In genomic region chr11:62671272-62671603, GRCh38 we compare ENCODE assay signal across 6 cellular contexts. TPM values are rescaled to one million over a fixed set of nuclear protein-coding genes. Genes with fewer than 3 reads are reported as not detected.
DNase-seq lines count a peak whose midpoint lies in the region; ATAC-seq and TF ChIP-seq lines count a peak whose summit lies in the region.

No MANE protein-coding gene starts in this region.

- H2AFZ ChIP-seq in parathyroid adenoma: peak overlapping the region; percentile 81

- no peaks in the 10 kb centered on the region for H3K27me3 ChIP-seq in CD4-positive, CD25-positive, alpha-beta regulatory T cell (ENCODE audit: control insufficient read depth, insufficient read depth, low read length)
- H3K27me3 ChIP-seq in HUES48 (ENCODE audit: control insufficient read depth, insufficient read depth, low read length) (no peaks in the 10 kb centered on the region), parathyroid adenoma (ENCODE audit: control insufficient read depth, insufficient read depth, low read length) (no peaks in the 10 kb centered on the region)

- H3K9me3 Mint-ChIP-seq in CD4-positive, CD25-positive, alpha-beta regulatory T cell: no peaks in the 10 kb centered on the region

- H3K79me2 ChIP-seq in parathyroid adenoma: no peaks in the 10 kb centered on the region

- peak overlapping the region; percentile 97 to 100 (median 99) for H3K4me3 Mint-ChIP-seq in CD4-positive, CD25-positive, alpha-beta regulatory T cell

- H3K9ac ChIP-seq in HUES48 (ENCODE audit: low read depth, low read length) (peak overlapping the region; percentile 83), parathyroid adenoma (no peak overlapping the region)

- no peaks in the 10 kb centered on the region for H3K27me3 Mint-ChIP-seq in CD4-positive, CD25-positive, alpha-beta regulatory T cell

- peaks cover 22% of the 10 kb centered on the region for H3K36me3 ChIP-seq in CD4-positive, CD25-positive, alpha-beta regulatory T cell (ENCODE audit: control insufficient read depth, insufficient read depth, low read length)
- H3K36me3 ChIP-seq in HUES48 (ENCODE audit: control insufficient read depth, insufficient read depth, low read length) (peaks cover 36% of the 10 kb centered on the region), parathyroid adenoma (ENCODE audit: control insufficient read depth, insufficient read depth, low read length) (no peaks in the 10 kb centered on the region)

- peaks cover 41% of the 10 kb centered on the region for H3K4me1 ChIP-seq in CD4-positive, CD25-positive, alpha-beta regulatory T cell (ENCODE audit: control insufficient read depth, insufficient read depth, low read length, poor library complexity, severe bottlenecking)
- H3K4me1 ChIP-seq in HUES48 (ENCODE audit: control insufficient read depth, insufficient read depth, low read length): peaks cover 11% of the 10 kb centered on the region; the same call in 1 of the 2 replicates
- peaks cover 2% of the 10 kb centered on the region for H3K4me1 ChIP-seq in parathyroid adenoma

- peaks cover 11% of the 10 kb centered on the region for H3K36me3 Mint-ChIP-seq in CD4-positive, CD25-positive, alpha-beta regulatory T cell

- H3K27ac ChIP-seq in CD4-positive, CD25-positive, alpha-beta regulatory T cell (ENCODE audit: insufficient read depth, low read length, poor library complexity, severe bottlenecking): peak overlapping the region; percentile 84
- H3K27ac ChIP-seq in HUES48 (ENCODE audit: low read depth, low read length): peak overlapping the region; percentile 96
- peak overlapping the region; percentile 75 for H3K27ac ChIP-seq in parathyroid adenoma

- peak in 1 of 3 donors; percentile 71 for DNase-seq in CD4-positive, CD25-positive, alpha-beta regulatory T cell
- DNase-seq in choroid plexus epithelial cell (ENCODE audit: low read depth): no peak
- no peak for DNase-seq in iPS-NIHi11 (ENCODE audit: low spot score)

- H3K27ac Mint-ChIP-seq in CD4-positive, CD25-positive, alpha-beta regulatory T cell: peak overlapping the region; percentile 90 to 99 (median 98)

- peak; percentile 27 to 32 for ATAC-seq in CD4-positive, CD25-positive, alpha-beta regulatory T cell (ENCODE audit: low read depth in 2 of 2)
- no peak for ATAC-seq in HG02623 (IDR thresholded peaks at IDR 0.05; ENCODE audit: unreplicated experiment)

- TF ChIP-seq CTCF in choroid plexus epithelial cell (conservative IDR thresholded peaks at IDR 0.05; ENCODE audit: low read depth, low read length): no peak
- TF ChIP-seq CTCF in parathyroid adenoma (IDR thresholded peaks at IDR 0.05): no peak

- peak overlapping the region; percentile 91 for H3K4me3 ChIP-seq in CD4-positive, CD25-positive, alpha-beta regulatory T cell (ENCODE audit: low read depth, low read length)
- H3K4me3 ChIP-seq in HUES48 (ENCODE audit: low read depth, low read length): peak overlapping the region; percentile 87
- H3K4me3 ChIP-seq in choroid plexus epithelial cell (ENCODE audit: low read depth, low read length): peak overlapping the region; percentile 72
- peak overlapping the region; percentile 73 for H3K4me3 ChIP-seq in parathyroid adenoma (ENCODE audit: low read depth, low read length)

- H3K9me3 ChIP-seq in CD4-positive, CD25-positive, alpha-beta regulatory T cell (ENCODE audit: control insufficient read depth in 2 of 2, low read length in 2 of 2): no peaks in the 10 kb centered on the region
- H3K9me3 ChIP-seq in HUES48 (ENCODE audit: control insufficient read depth, insufficient read depth, low read length): no peaks in the 10 kb centered on the region
- H3K9me3 ChIP-seq in parathyroid adenoma (ENCODE audit: control insufficient read depth, low read length): no peaks in the 10 kb centered on the region

- H3K4me1 Mint-ChIP-seq in CD4-positive, CD25-positive, alpha-beta regulatory T cell: peaks cover 8 to 78% (median 34%) of the 10 kb centered on the region in 4 donors

- peak overlapping the region; percentile 60 for H3K4me2 ChIP-seq in parathyroid adenoma (ENCODE audit: low read length)

RNA-seq across cellular contexts. Expression of gene UQCC3, which starts 0.2 kb away (rescaled TPM):
- total RNA-seq in CD4-positive, CD25-positive, alpha-beta regulatory T cell: 3.5 TPM
- polyA plus RNA-seq in CD4-positive, CD25-positive, alpha-beta regulatory T cell: 10 to 100 TPM; 11.0 to 13.9 (median 12.2) TPM

RNA-seq across cellular contexts. Expression of gene LBHD1, which starts 0.8 kb away (rescaled TPM):
- 9.9 TPM for total RNA-seq in CD4-positive, CD25-positive, alpha-beta regulatory T cell
- polyA plus RNA-seq in CD4-positive, CD25-positive, alpha-beta regulatory T cell: 1 to 10 TPM; 1.8 to 2.6 (median 2.2) TPM

RNA-seq across cellular contexts. Expression of gene CSKMT, which starts 6.1 kb away (rescaled TPM):
- 12.3 TPM for total RNA-seq in CD4-positive, CD25-positive, alpha-beta regulatory T cell
- 1 to 10 TPM; 1.9 to 3.8 (median 2.7) TPM for polyA plus RNA-seq in CD4-positive, CD25-positive, alpha-beta regulatory T cell

RNA-seq across cellular contexts. Expression of gene C11orf98, which starts 6.2 kb away (rescaled TPM):
- 30.5 TPM for total RNA-seq in CD4-positive, CD25-positive, alpha-beta regulatory T cell
- 100 to 1,000 TPM; 118 to 149 (median 137) TPM for polyA plus RNA-seq in CD4-positive, CD25-positive, alpha-beta regulatory T cell

RNA-seq across cellular contexts. Expression of gene UBXN1, which starts 7.6 kb away (rescaled TPM):
- 204 TPM for total RNA-seq in CD4-positive, CD25-positive, alpha-beta regulatory T cell
- polyA plus RNA-seq in CD4-positive, CD25-positive, alpha-beta regulatory T cell: 100 to 1,000 TPM; 221 to 252 (median 236) TPM
